Comparison of ENCODE assay signal across 8 cellular contexts in genomic region chr12:109713187-109713984, GRCh38. TPM values are rescaled to one million over a fixed set of nuclear protein-coding genes. Genes with fewer than 3 reads are reported as not detected.
DNase-seq lines count a peak whose midpoint lies in the region; ATAC-seq and TF ChIP-seq lines count a peak whose summit lies in the region.

TSS of gene FAM222A (plus strand) at chr12:109713825. CDS start at chr12:109744147, 30,322 bp downstream.

- no peaks in the 10 kb centered on the region for H3K36me3 Mint-ChIP-seq in T-helper 17 cell (ENCODE audit: low read depth)

- peak; percentile 37 for TF ChIP-seq POLR2A in prostate gland (IDR thresholded peaks at IDR 0.05)

- H3K27me3 Mint-ChIP-seq in T-helper 17 cell = peaks cover 39% of the 10 kb centered on the region

- H3K4me1 ChIP-seq in prostate gland (replicated peaks) (peaks cover 10% of the 10 kb centered on the region), urinary bladder (ENCODE audit: insufficient read depth) (peaks cover 2% of the 10 kb centered on the region)

- H3K9me3 ChIP-seq in T-helper 17 cell (ENCODE audit: control insufficient read depth, low read length, poor library complexity, severe bottlenecking) = no peaks in the 10 kb centered on the region
- H3K9me3 ChIP-seq in prostate gland = no peaks in the 10 kb centered on the region

- intact Hi-C loops in left ventricle myocardium superior (cut with micrococcal nuclease) (no loop called here), prostate gland (cut with DNase I) (loop anchor here (10.0 kb wide), 1 partner anchor 119 kb away; no protein-coding TSS in a partner anchor)

- WGBS in prostate gland = 2% methylated on average over 43 of the region's 72 CpGs
- WGBS in urinary bladder = 2% methylated on average over 72 of the region's 72 CpGs

- DNase-seq in NCI-H1694 treated with DMSO at 0.1 percent for 48 hours (lab: John Stamatoyannopoulos, UW) (peak; percentile 82), T-helper 17 cell (peak; percentile 97 to 98 (median 97)), anterior cingulate cortex (lab: John Stamatoyannopoulos, UW) (peak; percentile 71 to 99 (median 97)), left ventricle myocardium superior (peak; percentile 99), prostate gland (ENCODE audit: low spot score) (peak; percentile 96)

- H3K36me3 ChIP-seq in prostate gland (no peaks in the 10 kb centered on the region), urinary bladder (ENCODE audit: insufficient read depth) (no peaks in the 10 kb centered on the region)

- TF ChIP-seq CTCF in prostate gland (IDR thresholded peaks at IDR 0.05) = peak in 2 of 4 experiments; percentile 46 to 52

- H3K4me3 Mint-ChIP-seq in T-helper 17 cell = peak within 1 kb of the TSS; percentile 78

- peak within 1 kb of the TSS; percentile 48 to 50 for H3K4me3 ChIP-seq in prostate gland
- H3K4me3 ChIP-seq in urinary bladder (ENCODE audit: low read depth, low read length) = peak within 1 kb of the TSS; percentile 68

- ATAC-seq in GM18498 (IDR thresholded peaks at IDR 0.05; ENCODE audit: unreplicated experiment) (peak; percentile 88), HG02885 (IDR thresholded peaks at IDR 0.05; ENCODE audit: poor library complexity, unreplicated experiment) (peak; percentile 87), T-helper 17 cell (peak; percentile 93), left ventricle myocardium superior (peak; percentile 92)

- H3K27me3 ChIP-seq in prostate gland (replicated peaks; ENCODE audit: insufficient read depth) = no peaks in the 10 kb centered on the region

- no peaks in the 10 kb centered on the region for H3K4me1 Mint-ChIP-seq in T-helper 17 cell

- H3K27ac ChIP-seq in prostate gland = peak within 1 kb of the TSS in 1 of 2 donors; percentile 17
- H3K27ac ChIP-seq in urinary bladder (ENCODE audit: low read depth) = no peak within 1 kb of the TSS

- no peak within 1 kb of the TSS for H3K27ac Mint-ChIP-seq in T-helper 17 cell

RNA-seq across cellular contexts. Expression of gene FAM222A, which starts in this region (rescaled TPM):
- 1 to 10 TPM; 1.3 to 2.0 TPM for total RNA-seq in T-helper 17 cell
- total RNA-seq in left ventricle myocardium superior = 25.7 TPM
- 10 to 100 TPM in 1 of 2 donors, 1 to 10 TPM in 1; 2.0 to 52.3 TPM for total RNA-seq in prostate gland
- 1.2 TPM for total RNA-seq in urinary bladder
- polyA plus RNA-seq in urinary bladder = 1.2 TPM
